ENCODE assay signal across 17 cellular contexts in genomic region chr10:47299611-47299988, GRCh38. TPM values are rescaled to one million over a fixed set of nuclear protein-coding genes. Genes with fewer than 3 reads are reported as not detected.
A peak's percentile ranks its signal among the peaks of the same experiment; 100 is the strongest.
DNase-seq lines count a peak whose midpoint lies in the region; ATAC-seq and TF ChIP-seq lines count a peak whose summit lies in the region.
"Had no signal": no experiment of that assay in that cellular context is flagged by ENCODE, and none has a peak within 500 bp of the region (broad histone marks: within the 10 kb centered on the region; RNA-seq: fewer than 3 reads in every experiment).

No MANE protein-coding gene starts in this region.

- ATAC-seq in Right ventricle myocardium superior (ENCODE audit: poor library complexity) = no peak
- no peak for ATAC-seq in naive thymus-derived CD8-positive, alpha-beta T cell
- no peak for ATAC-seq in upper lobe of right lung
- ATAC-seq in GM18505 (IDR thresholded peaks at IDR 0.05; ENCODE audit: unreplicated experiment) = no peak

- no peak for TF ChIP-seq CTCF in left ventricle myocardium inferior (IDR thresholded peaks at IDR 0.05; ENCODE audit: borderline replicate concordance)
- TF ChIP-seq CTCF in choroid plexus epithelial cell (conservative IDR thresholded peaks at IDR 0.05; ENCODE audit: low read depth, low read length) = no peak
- TF ChIP-seq CTCF in upper lobe of right lung (IDR thresholded peaks at IDR 0.05) = no peak

- peak overlapping the region; percentile 31 to 84 (median 66) for H3K4me3 Mint-ChIP-seq in naive thymus-derived CD8-positive, alpha-beta T cell

- TF ChIP-seq POLR2A in GM18505 (IDR thresholded peaks at IDR 0.05; ENCODE audit: borderline replicate concordance, extremely low read depth, insufficient read depth, insufficient read length) = no peak

- H3K27me3 ChIP-seq in left ventricle myocardium inferior (ENCODE audit: low read depth) (peaks cover 83% of the 10 kb centered on the region), upper lobe of right lung (peaks cover 23% of the 10 kb centered on the region), SJCRH30 (no peaks in the 10 kb centered on the region)
- H3K27me3 ChIP-seq: body of pancreas, thyroid gland had no signal

- H3K9me3 ChIP-seq in left ventricle myocardium inferior (replicated peaks) (no peaks in the 10 kb centered on the region), upper lobe of right lung (no peaks in the 10 kb centered on the region), SJCRH30 (replicated peaks) (no peaks in the 10 kb centered on the region)
- H3K9me3 ChIP-seq: body of pancreas, prostate gland, thyroid gland had no signal

- peak overlapping the region in 3 of 10 donors; percentile 43 to 79 (median 48) for H3K27ac Mint-ChIP-seq in naive thymus-derived CD8-positive, alpha-beta T cell

- no peaks in the 10 kb centered on the region for H3K9me3 Mint-ChIP-seq in naive thymus-derived CD8-positive, alpha-beta T cell

- H3K27me3 Mint-ChIP-seq in naive thymus-derived CD8-positive, alpha-beta T cell = peaks cover 0 to 21% (median 7%) of the 10 kb centered on the region in 5 donors

- no peak overlapping the region for H3K27ac ChIP-seq in left ventricle myocardium inferior (replicated peaks)
- H3K27ac ChIP-seq in upper lobe of right lung = peak overlapping the region; percentile 21
- H3K27ac ChIP-seq in SJCRH30 = no peak overlapping the region
- H3K27ac ChIP-seq: BLaER1 treated with 17β-estradiol and CSF1 and Interleukin-3, amounts not matched to agents 10 nM and 100 nM; prostate gland; thyroid gland had no signal

- H3K4me1 ChIP-seq in left ventricle myocardium inferior (peaks cover 17% of the 10 kb centered on the region), upper lobe of right lung (no peaks in the 10 kb centered on the region), SJCRH30 (no peaks in the 10 kb centered on the region; the same call in 1 of the 2 replicates)
- H3K4me1 ChIP-seq: prostate gland had no signal

- peak overlapping the region; percentile 62 for H3K4me3 ChIP-seq in left ventricle myocardium inferior
- peak overlapping the region; percentile 45 for H3K4me3 ChIP-seq in choroid plexus epithelial cell (ENCODE audit: low read depth, low read length)
- H3K4me3 ChIP-seq in upper lobe of right lung = peak overlapping the region; percentile 49
- H3K4me3 ChIP-seq in SJCRH30 = no peak overlapping the region
- H3K4me3 ChIP-seq: BLaER1 treated with 17β-estradiol and CSF1 and Interleukin-3, amounts not matched to agents 10 nM and 100 nM had no signal

- no peak for DNase-seq in left ventricle myocardium inferior
- no peak for DNase-seq in Right ventricle myocardium superior
- peak; percentile 5 for DNase-seq in choroid plexus epithelial cell (ENCODE audit: low read depth)
- DNase-seq in naive thymus-derived CD8-positive, alpha-beta T cell = no peak
- DNase-seq in upper lobe of right lung = no peak
- DNase-seq in SJCRH30 = no peak
- no peak for DNase-seq in stimulated activated CD4-positive, alpha-beta T cell treated with anti-CD3 and anti-CD28 coated beads, Interleukin-12 subunit alpha, Interleukin-12 subunit beta, amount 100 ng/mL, for 4 hours
- DNase-seq: body of pancreas; kidney; NCI-H1436; NK-92 treated with Interleukin-12 subunit alpha and Interleukin-12 subunit beta, amount 100 ng/mL, for 24 hours; thyroid gland had no signal

- H3K36me3 Mint-ChIP-seq in naive thymus-derived CD8-positive, alpha-beta T cell = no peaks in the 10 kb centered on the region

- intact Hi-C loops in left ventricle myocardium inferior (cut with micrococcal nuclease) = no loop called here
- intact Hi-C loops in Right ventricle myocardium superior (cut with DNase I) = no loop called here
- intact Hi-C loops in upper lobe of right lung (cut with DNase I) = no loop called here

- no peaks in the 10 kb centered on the region for H3K36me3 ChIP-seq in left ventricle myocardium inferior
- H3K36me3 ChIP-seq in upper lobe of right lung = no peaks in the 10 kb centered on the region
- no peaks in the 10 kb centered on the region for H3K36me3 ChIP-seq in SJCRH30
- H3K36me3 ChIP-seq: BLaER1 treated with 17β-estradiol and CSF1 and Interleukin-3, amounts not matched to agents 10 nM and 100 nM; prostate gland; thyroid gland had no signal

- peaks cover 18 to 24% (median 22%) of the 10 kb centered on the region in 4 donors for H3K4me1 Mint-ChIP-seq in naive thymus-derived CD8-positive, alpha-beta T cell

- POLR2A ChIA-PET in naive thymus-derived CD8-positive, alpha-beta T cell (lab: Charles Lee) = interaction anchor here (1.1 kb wide), 1 partner anchor 133 kb away, joined by 5 read pairs; no protein-coding TSS in a partner anchor

RNA-seq across cellular contexts. Expression of gene GDF10, which starts 0.4 kb away (rescaled TPM):
- total RNA-seq in left ventricle myocardium inferior = 0.22 TPM
- 0.11 TPM for total RNA-seq in Right ventricle myocardium superior
- total RNA-seq in naive thymus-derived CD8-positive, alpha-beta T cell = under 1 TPM; 0.74 to 0.75 TPM
- polyA plus RNA-seq in naive thymus-derived CD8-positive, alpha-beta T cell = under 1 TPM in 2 of 3 donors, not detected in 1; 0.26 to 0.60 TPM
- total RNA-seq in upper lobe of right lung = 16.8 TPM
- total RNA-seq in SJCRH30 (2014; rRNA removed; shearing (Covaris generic)) = not detected in 2 replicates
- total RNA-seq: esophagus mucosa had no signal

RNA-seq across cellular contexts. Expression of gene GDF2, which starts 22.7 kb away (rescaled TPM):
- total RNA-seq in left ventricle myocardium inferior (not detected), Right ventricle myocardium superior (not detected), upper lobe of right lung (not detected)
- total RNA-seq in naive thymus-derived CD8-positive, alpha-beta T cell = not detected
- polyA plus RNA-seq in naive thymus-derived CD8-positive, alpha-beta T cell = not detected
- total RNA-seq in SJCRH30 (2014; rRNA removed; shearing (Covaris generic)) = not detected in 2 replicates
- total RNA-seq: activated CD8-positive, alpha-beta memory T cell treated with anti-CD3 and anti-CD28 coated beads for 36 hours; body of pancreas; esophagus mucosa; kidney; prostate gland; thyroid gland had no signal

RNA-seq across cellular contexts. Expression of gene RBP3, which starts 48.6 kb away (rescaled TPM):
- total RNA-seq in left ventricle myocardium inferior = not detected
- not detected for total RNA-seq in Right ventricle myocardium superior
- not detected for total RNA-seq in naive thymus-derived CD8-positive, alpha-beta T cell
- not detected for polyA plus RNA-seq in naive thymus-derived CD8-positive, alpha-beta T cell
- not detected for total RNA-seq in upper lobe of right lung
- total RNA-seq in SJCRH30 (2014; rRNA removed; shearing (Covaris generic)) = not detected in 2 replicates
- total RNA-seq: activated CD8-positive, alpha-beta memory T cell treated with anti-CD3 and anti-CD28 coated beads for 36 hours; body of pancreas; esophagus mucosa; kidney; prostate gland; thyroid gland had no signal

Comparison
In these comparisons a context has a peak if more than half of its experiments do, and no peak if none do; other contexts are left out.
1. RNA of gene GDF10, which starts 0.4 kb away (total RNA-seq): 16.8 TPM in upper lobe of right lung (single experiment); 0.74 to 0.75 TPM in naive thymus-derived CD8-positive, alpha-beta T cell, 0.22 TPM in left ventricle myocardium inferior (single experiment), 0.11 TPM in Right ventricle myocardium superior (single experiment) and not detected in SJCRH30; every median in the first group is over 10 times any median in the second.